In the genomic region with DNA sequence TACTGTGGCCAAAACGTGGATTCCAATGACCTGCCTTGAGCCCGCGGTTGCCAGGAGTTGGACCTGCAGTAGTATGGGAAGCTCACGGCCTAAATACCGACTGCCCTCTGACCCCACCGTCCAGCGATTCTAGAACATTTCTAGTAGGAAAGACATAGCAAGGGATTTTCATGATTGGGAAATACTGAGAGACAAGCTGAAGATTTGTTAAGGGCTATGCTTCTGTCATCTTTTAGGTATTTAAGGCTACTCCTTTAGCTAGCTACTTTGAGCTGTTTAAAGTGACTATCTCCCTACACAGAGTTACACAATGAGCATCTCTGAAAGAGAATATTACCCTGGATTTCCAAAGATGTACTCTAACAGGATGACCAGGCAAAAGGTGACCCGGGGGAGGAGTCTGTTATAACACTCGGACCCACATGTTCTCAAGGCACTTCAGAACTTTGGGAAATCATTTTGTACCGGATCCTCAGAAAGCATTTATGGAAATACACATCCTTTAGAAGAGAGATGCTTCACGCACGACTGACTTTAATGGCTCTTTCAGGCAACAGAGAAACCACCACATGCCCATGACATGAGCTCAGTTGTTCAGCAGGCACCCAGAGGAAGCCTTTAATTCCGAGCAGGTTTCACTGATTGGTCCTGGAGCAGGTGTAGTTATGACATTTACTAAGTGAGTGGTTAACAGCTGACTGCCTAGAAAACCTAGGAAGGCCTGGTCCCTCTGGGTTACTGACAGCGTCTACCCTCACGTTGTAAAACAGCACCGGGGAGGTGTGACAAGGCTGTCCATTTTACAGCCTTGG, we compare ENCODE assay signal across 10 cellular contexts. TPM values are rescaled to one million over a fixed set of nuclear protein-coding genes. Genes with fewer than 3 reads are reported as not detected.
A peak's percentile ranks its signal among the peaks of the same experiment; 100 is the strongest.
DNase-seq lines count a peak whose midpoint lies in the region; ATAC-seq and TF ChIP-seq lines count a peak whose summit lies in the region.
"Had no signal": no experiment of that assay in that cellular context is flagged by ENCODE, and none has a peak within 500 bp of the region (broad histone marks: within the 10 kb centered on the region; RNA-seq: fewer than 3 reads in every experiment).

No MANE protein-coding gene starts in this region.

- H3K9me3 ChIP-seq in esophagus squamous epithelium = no peaks in the 10 kb centered on the region

- TF ChIP-seq POLR2A in esophagus squamous epithelium (IDR thresholded peaks at IDR 0.05) = no peak

- intact Hi-C loops in esophagus squamous epithelium (cut with DNase I) (no loop called here), sciatic nerve (cut with DNase I) (loop anchor here (10.0 kb wide), 1 partner anchor 953 kb away; no protein-coding TSS in a partner anchor)

- TF ChIP-seq CTCF in esophagus squamous epithelium (IDR thresholded peaks at IDR 0.05) = no peak

- H3K4me3 ChIP-seq in esophagus squamous epithelium = no peak overlapping the region
- H3K4me3 ChIP-seq: GM12878 had no signal

- H3K27ac ChIP-seq in esophagus squamous epithelium = peak overlapping the region; percentile 30 to 84 (median 68)

- no peaks in the 10 kb centered on the region for H3K27me3 ChIP-seq in esophagus squamous epithelium

- DNase-seq in Daoy (ENCODE audit: low read depth) (peak; percentile 87), NCI-H2196 (lab: John Stamatoyannopoulos, UW; ENCODE audit: unreplicated experiment) (peak; percentile 47), esophagus squamous epithelium (lab: John Stamatoyannopoulos, UW) (no peak), sciatic nerve (ENCODE audit: low spot score) (no peak), globus pallidus (ENCODE audit: low spot score) (no peak), iPS-NIHi11 (ENCODE audit: low spot score) (no peak)
- DNase-seq: stimulated activated naive CD8-positive, alpha-beta T cell treated with anti-CD3 and anti-CD28 coated beads, Interleukin-15, Interleukin-2, amounts not matched to agents 100 U/mL and 50 U/mL, for 24 hours had no signal

- H3K4me1 ChIP-seq in esophagus squamous epithelium = peaks cover 33 to 66% (median 37%) of the 10 kb centered on the region in 3 donors

- peaks cover 0 to 30% (median 9%) of the 10 kb centered on the region in 3 donors for H3K36me3 ChIP-seq in esophagus squamous epithelium

- ATAC-seq in sciatic nerve (peak; percentile 7), HG02938 (IDR thresholded peaks at IDR 0.05; ENCODE audit: unreplicated experiment) (no peak), GM19035 (IDR thresholded peaks at IDR 0.05; ENCODE audit: unreplicated experiment) (no peak)
- ATAC-seq: GM12878; stimulated activated naive CD8-positive, alpha-beta T cell treated with anti-CD3 and anti-CD28 coated beads, Interleukin-15, Interleukin-2, amounts not matched to agents 100 U/mL and 50 U/mL, for 24 hours had no signal

- 83 to 86% methylated on average over 14 to 16 of the region's 16 CpGs for WGBS in esophagus squamous epithelium, 2 donors

RNA-seq across cellular contexts. Expression of gene BAG5, which starts 4.2 kb away (rescaled TPM):
- total RNA-seq in Daoy (2014; rRNA removed; shearing (Covaris generic)) = 23.5 and 28.6 TPM in 2 replicates
- total RNA-seq in esophagus squamous epithelium (10 to 100 TPM; 24.8 to 32.4 (median 28.5) TPM), sciatic nerve (30.3 TPM)

RNA-seq across cellular contexts. Expression of gene COA8, which starts 4.5 kb away (rescaled TPM):
- 29.4 and 48.2 TPM in 2 replicates for total RNA-seq in Daoy (2014; rRNA removed; shearing (Covaris generic))
- total RNA-seq in esophagus squamous epithelium (10 to 100 TPM; 18.2 to 28.7 (median 22.7) TPM), sciatic nerve (37.4 TPM)

RNA-seq across cellular contexts. Expression of gene TRMT61A, which starts 29.3 kb away (rescaled TPM):
- total RNA-seq in Daoy (2014; rRNA removed; shearing (Covaris generic)) = 29.5 and 36.8 TPM in 2 replicates
- total RNA-seq in esophagus squamous epithelium (10 to 100 TPM in 2 of 4 donors, 1 to 10 TPM in 2; 7.7 to 20.6 (median 9.9) TPM), sciatic nerve (12.4 TPM)

RNA-seq across cellular contexts. Expression of gene CKB, which starts 35.6 kb away (rescaled TPM):
- total RNA-seq in Daoy (2014; rRNA removed; shearing (Covaris generic)) = 24.7 and 28.1 TPM in 2 replicates
- total RNA-seq in esophagus squamous epithelium = 100 to 1,000 TPM in 1 of 4 donors, 10 to 100 TPM in 3; 27.2 to 204 (median 37.6) TPM
- total RNA-seq in sciatic nerve = 69.1 TPM

Comparison
In these comparisons a context has a peak if more than half of its experiments do, and no peak if none do; other contexts are left out.
1. DNase-seq: peak in Daoy (single experiment) and NCI-H2196 (single experiment); none in esophagus squamous epithelium (single experiment), sciatic nerve (single experiment), globus pallidus (single experiment) and iPS-NIHi11 (single experiment).